ENCODE assay signal across 8 cellular contexts in the genomic region with DNA sequence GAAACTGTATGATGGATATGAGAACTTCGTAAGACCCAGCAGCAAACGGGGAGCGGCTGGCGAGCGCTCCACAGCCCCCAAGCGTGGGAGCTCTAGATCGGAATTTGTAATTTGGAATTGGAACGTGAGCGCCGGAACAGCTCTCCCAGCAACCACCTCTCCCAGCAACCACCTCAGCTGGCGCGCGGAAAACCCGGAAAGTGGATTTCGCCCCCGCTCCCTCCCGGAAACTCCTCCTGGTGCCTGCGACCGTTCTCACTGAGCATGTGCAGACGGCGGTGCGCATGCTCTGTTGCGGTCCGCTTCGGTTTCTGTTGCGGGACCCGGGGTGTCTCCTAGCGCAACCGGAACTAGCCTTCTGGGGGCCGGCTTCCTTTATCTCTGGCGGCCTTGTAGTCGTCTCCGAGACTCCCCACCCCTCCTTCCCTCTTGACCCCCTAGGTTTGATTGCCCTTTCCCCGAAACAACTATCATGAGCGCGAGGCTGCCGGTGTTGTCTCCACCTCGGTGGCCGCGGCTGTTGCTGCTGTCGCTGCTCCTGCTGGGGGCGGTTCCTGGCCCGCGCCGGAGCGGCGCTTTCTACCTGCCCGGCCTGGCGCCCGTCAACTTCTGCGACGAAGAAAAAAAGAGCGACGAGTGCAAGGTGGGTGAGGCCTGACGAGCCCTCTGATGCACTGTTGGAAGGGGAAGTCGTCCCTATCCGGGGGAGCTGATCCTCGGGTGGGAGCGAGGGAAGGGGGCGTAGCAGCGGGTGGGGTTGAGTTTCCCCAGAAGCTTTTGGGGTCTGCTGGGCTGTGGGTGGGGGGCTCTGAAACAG. TPM values are rescaled to one million over a fixed set of nuclear protein-coding genes. Genes with fewer than 3 reads are reported as not detected.
DNase-seq lines count a peak whose midpoint lies in the region; ATAC-seq and TF ChIP-seq lines count a peak whose summit lies in the region.

A gene with protein sequence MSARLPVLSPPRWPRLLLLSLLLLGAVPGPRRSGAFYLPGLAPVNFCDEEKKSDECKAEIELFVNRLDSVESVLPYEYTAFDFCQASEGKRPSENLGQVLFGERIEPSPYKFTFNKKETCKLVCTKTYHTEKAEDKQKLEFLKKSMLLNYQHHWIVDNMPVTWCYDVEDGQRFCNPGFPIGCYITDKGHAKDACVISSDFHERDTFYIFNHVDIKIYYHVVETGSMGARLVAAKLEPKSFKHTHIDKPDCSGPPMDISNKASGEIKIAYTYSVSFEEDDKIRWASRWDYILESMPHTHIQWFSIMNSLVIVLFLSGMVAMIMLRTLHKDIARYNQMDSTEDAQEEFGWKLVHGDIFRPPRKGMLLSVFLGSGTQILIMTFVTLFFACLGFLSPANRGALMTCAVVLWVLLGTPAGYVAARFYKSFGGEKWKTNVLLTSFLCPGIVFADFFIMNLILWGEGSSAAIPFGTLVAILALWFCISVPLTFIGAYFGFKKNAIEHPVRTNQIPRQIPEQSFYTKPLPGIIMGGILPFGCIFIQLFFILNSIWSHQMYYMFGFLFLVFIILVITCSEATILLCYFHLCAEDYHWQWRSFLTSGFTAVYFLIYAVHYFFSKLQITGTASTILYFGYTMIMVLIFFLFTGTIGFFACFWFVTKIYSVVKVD (plus strand): TSS at position 338 of the 817 bp plus-strand sequence. CDS start 135 bp downstream, at position 473.

- H3K27me3 ChIP-seq in KMS-11 (ENCODE audit: insufficient read depth, low read depth) (no peaks in the 10 kb centered on the region), Peyer's patch (no peaks in the 10 kb centered on the region), muscle layer of duodenum (ENCODE audit: low read depth, low read length) (no peaks in the 10 kb centered on the region)

- H2AFZ ChIP-seq in KMS-11 (ENCODE audit: low read depth), result peak within 1 kb of the TSS; percentile 79

- H3K36me3 ChIP-seq in KMS-11 (ENCODE audit: insufficient read depth) (no peaks in the 10 kb centered on the region), Peyer's patch (no peaks in the 10 kb centered on the region), muscle layer of duodenum (ENCODE audit: control insufficient read depth in 1 of 2, insufficient read depth in 2 of 2, low read length in 2 of 2) (no peaks in the 10 kb centered on the region)

- H3K27ac ChIP-seq in KMS-11 (peak within 1 kb of the TSS; percentile 61), Peyer's patch (peak within 1 kb of the TSS; percentile 86 to 92 (median 88)), muscle layer of duodenum (ENCODE audit: low read length) (peak within 1 kb of the TSS; percentile 92)

- DNase-seq in DMS53 (lab: John Stamatoyannopoulos, UW) (peak; percentile 88), Peyer's patch (peak; percentile 92 to 99 (median 98))
- DNase-seq in activated T-cell treated with anti-CD3 and anti-CD28 coated beads, Interleukin-2, amount 50 U/mL, for 48 hours, result peak; percentile 98 to 99
- DNase-seq in stimulated activated CD8-positive, alpha-beta memory T cell treated with anti-CD3 and anti-CD28 coated beads, Interleukin-7, amount 100 ng/mL, for 4 hours (ENCODE audit: low read depth in 2 of 2), result peak; percentile 91 to 92

- peak within 1 kb of the TSS; percentile 86 for H3K4me2 ChIP-seq in KMS-11

- no peak within 1 kb of the TSS for H3K4me3 ChIP-seq in KMS-11 (IDR thresholded peaks at IDR 0.05; ENCODE audit: insufficient read depth, low read depth, low read length)
- H3K4me3 ChIP-seq in Peyer's patch, result peak within 1 kb of the TSS; percentile 61 to 87 (median 70)
- H3K4me3 ChIP-seq in muscle layer of duodenum (ENCODE audit: low read depth in 1 of 2, low read length in 2 of 2), result peak within 1 kb of the TSS; percentile 89 to 100

- no peak for TF ChIP-seq CTCF in KMS-11 (conservative IDR thresholded peaks at IDR 0.05; ENCODE audit: low read depth, low read length)
- no peak for TF ChIP-seq CTCF in Peyer's patch (IDR thresholded peaks at IDR 0.05)

- TF ChIP-seq POLR2A in Peyer's patch (IDR thresholded peaks at IDR 0.05), result peak; percentile 82 to 93

- H3K9ac ChIP-seq in KMS-11, result peak within 1 kb of the TSS; percentile 77

- H3K4me1 ChIP-seq in KMS-11 (ENCODE audit: low read depth, poor library complexity, severe bottlenecking) (peaks cover 53% of the 10 kb centered on the region), Peyer's patch (peaks cover 0 to 53% (median 13%) of the 10 kb centered on the region in 4 donors), muscle layer of duodenum (ENCODE audit: control insufficient read depth in 1 of 2, insufficient read depth in 2 of 2, low read length in 2 of 2) (peaks cover 20 to 46% of the 10 kb centered on the region in 2 donors)

- peaks cover 43% of the 10 kb centered on the region for H3K79me2 ChIP-seq in KMS-11 (ENCODE audit: insufficient read depth, low read depth)

- no peaks in the 10 kb centered on the region for H4K20me1 ChIP-seq in KMS-11 (ENCODE audit: insufficient read depth)

- H3K9me3 ChIP-seq in Peyer's patch, result no peaks in the 10 kb centered on the region
- no peaks in the 10 kb centered on the region for H3K9me3 ChIP-seq in muscle layer of duodenum (ENCODE audit: control insufficient read depth in 1 of 2, low read length in 2 of 2)

- ATAC-seq in GM21723 (IDR thresholded peaks at IDR 0.05; ENCODE audit: unreplicated experiment) (peak; percentile 56), esophagus mucosa (peak; percentile 87)

RNA-seq across cellular contexts. Expression of the gene that starts here (rescaled TPM):
- 100 to 1,000 TPM in 2 of 4 donors, 10 to 100 TPM in 2; 19.8 to 189 (median 107) TPM for total RNA-seq in Peyer's patch
- 57.5 TPM for total RNA-seq in esophagus mucosa
